In genomic region chr17:42937712-42938596, GRCh38 we compare ENCODE assay signal across 1 cellular context.
TF ChIP-seq lines count a peak whose summit lies in the region.

No MANE protein-coding gene starts in this region.

TF ChIP-seq in HepG2, 621 proteins besides CTCF, POLR2A, EP300 and RAD21 (continued from another document and continues in another):
- TF ChIP-seq ZFX (CRISPR knock-in tag; IDR thresholded peaks at IDR 0.05; ENCODE audit: low read depth) (peak; percentile 22; the same call in 1 of the 2 replicates), ZNF841 (CRISPR knock-in tag; IDR thresholded peaks at IDR 0.05; ENCODE audit: borderline replicate concordance) (no peak), ZNF253 (CRISPR knock-in tag; IDR thresholded peaks at IDR 0.05; ENCODE audit: borderline replicate concordance) (no peak), SP140L (CRISPR knock-in tag; IDR thresholded peaks at IDR 0.05; ENCODE audit: borderline replicate concordance) (no peak), MIXL1 (CRISPR knock-in tag; IDR thresholded peaks at IDR 0.05) (peak; percentile 38; the same call in 1 of the 2 replicates), ZNF589 (CRISPR knock-in tag; conservative IDR thresholded peaks at IDR 0.05) (no peak), ZNF839 (CRISPR knock-in tag; IDR thresholded peaks at IDR 0.05; ENCODE audit: borderline replicate concordance) (no peak), ZNF232 (CRISPR knock-in tag; IDR thresholded peaks at IDR 0.05; ENCODE audit: borderline replicate concordance) (no peak), ZNF605 (CRISPR knock-in tag; IDR thresholded peaks at IDR 0.05) (no peak), MEIS2 (CRISPR knock-in tag; IDR thresholded peaks at IDR 0.05) (no peak), ZNF703 (CRISPR knock-in tag; IDR thresholded peaks at IDR 0.05; ENCODE audit: borderline replicate concordance) (no peak), ZNF260 (CRISPR knock-in tag; IDR thresholded peaks at IDR 0.05; ENCODE audit: borderline replicate concordance, low read depth) (no peak), FOXA1 (IDR thresholded peaks at IDR 0.05) (no peak), FOXA1 (CRISPR knock-in tag; IDR thresholded peaks at IDR 0.05) (no peak), ZNF646 (CRISPR knock-in tag; IDR thresholded peaks at IDR 0.05) (no peak), GATA4 (IDR thresholded peaks at IDR 0.05; ENCODE audit: borderline replicate concordance, low read depth) (no peak), SATB2 (CRISPR knock-in tag; IDR thresholded peaks at IDR 0.05) (no peak), ZNF256 (CRISPR knock-in tag; conservative IDR thresholded peaks at IDR 0.05) (no peak), ZBTB3 (CRISPR knock-in tag; IDR thresholded peaks at IDR 0.05; ENCODE audit: borderline replicate concordance, low read depth) (no peak), ELF3 (CRISPR knock-in tag; IDR thresholded peaks at IDR 0.05) (no peak), ZNF205 (CRISPR knock-in tag; IDR thresholded peaks at IDR 0.05) (0 out of 2 replicates have a peak, but pooled peaks have one; percentile 45), ZBTB20 (CRISPR knock-in tag; IDR thresholded peaks at IDR 0.05; ENCODE audit: borderline replicate concordance, low read depth) (no peak), ARNT2 (CRISPR knock-in tag; IDR thresholded peaks at IDR 0.05; ENCODE audit: low read depth) (no peak), ZBED4 (CRISPR knock-in tag; IDR thresholded peaks at IDR 0.05; ENCODE audit: borderline replicate concordance) (no peak), MYC (CRISPR knock-in tag; IDR thresholded peaks at IDR 0.05; ENCODE audit: borderline replicate concordance) (no peak), ZSCAN9 (CRISPR knock-in tag; IDR thresholded peaks at IDR 0.05; ENCODE audit: borderline replicate concordance) (0 out of 2 replicates have a peak, but pooled peaks have one; percentile 29), ZBTB25 (CRISPR knock-in tag; IDR thresholded peaks at IDR 0.05) (no peak), ZBTB7A (CRISPR knock-in tag; IDR thresholded peaks at IDR 0.05) (no peak), GABPB1 (CRISPR knock-in tag; IDR thresholded peaks at IDR 0.05) (no peak), SAP130 (CRISPR knock-in tag; IDR thresholded peaks at IDR 0.05; ENCODE audit: low read depth) (peak; percentile 52; the same call in 1 of the 2 replicates), ZNF570 (CRISPR knock-in tag; IDR thresholded peaks at IDR 0.05; ENCODE audit: borderline replicate concordance) (no peak), IKZF1 (IDR thresholded peaks at IDR 0.05) (no peak), ZNF468 (CRISPR knock-in tag; IDR thresholded peaks at IDR 0.05) (no peak), ZNF20 (CRISPR knock-in tag; IDR thresholded peaks at IDR 0.05) (no peak), PITX1 (CRISPR knock-in tag; IDR thresholded peaks at IDR 0.05) (0 out of 2 replicates have a peak, but pooled peaks have one; percentile 50), ZNF766 (CRISPR knock-in tag; IDR thresholded peaks at IDR 0.05; ENCODE audit: borderline replicate concordance) (no peak), REL (CRISPR knock-in tag; conservative IDR thresholded peaks at IDR 0.05) (no peak), ZSCAN31 (CRISPR knock-in tag; IDR thresholded peaks at IDR 0.05; ENCODE audit: low read depth) (no peak), ZNF737 (CRISPR knock-in tag; IDR thresholded peaks at IDR 0.05; ENCODE audit: borderline replicate concordance) (no peak), ZNF317 (CRISPR knock-in tag; IDR thresholded peaks at IDR 0.05) (no peak), ZNF101 (CRISPR knock-in tag; IDR thresholded peaks at IDR 0.05; ENCODE audit: borderline replicate concordance, low read depth) (no peak)
- TF ChIP-seq, protein P1, sequence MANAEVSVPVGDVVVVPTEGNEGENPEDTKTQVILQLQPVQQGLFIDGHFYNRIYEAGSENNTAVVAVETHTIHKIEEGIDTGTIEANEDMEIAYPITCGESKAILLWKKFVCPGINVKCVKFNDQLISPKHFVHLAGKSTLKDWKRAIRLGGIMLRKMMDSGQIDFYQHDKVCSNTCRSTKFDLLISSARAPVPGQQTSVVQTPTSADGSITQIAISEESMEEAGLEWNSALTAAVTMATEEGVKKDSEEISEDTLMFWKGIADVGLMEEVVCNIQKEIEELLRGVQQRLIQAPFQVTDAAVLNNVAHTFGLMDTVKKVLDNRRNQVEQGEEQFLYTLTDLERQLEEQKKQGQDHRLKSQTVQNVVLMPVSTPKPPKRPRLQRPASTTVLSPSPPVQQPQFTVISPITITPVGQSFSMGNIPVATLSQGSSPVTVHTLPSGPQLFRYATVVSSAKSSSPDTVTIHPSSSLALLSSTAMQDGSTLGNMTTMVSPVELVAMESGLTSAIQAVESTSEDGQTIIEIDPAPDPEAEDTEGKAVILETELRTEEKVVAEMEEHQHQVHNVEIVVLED (CRISPR knock-in tag; IDR thresholded peaks at IDR 0.05; ENCODE audit: borderline replicate concordance) = no peak
- TF ChIP-seq, protein P2, sequence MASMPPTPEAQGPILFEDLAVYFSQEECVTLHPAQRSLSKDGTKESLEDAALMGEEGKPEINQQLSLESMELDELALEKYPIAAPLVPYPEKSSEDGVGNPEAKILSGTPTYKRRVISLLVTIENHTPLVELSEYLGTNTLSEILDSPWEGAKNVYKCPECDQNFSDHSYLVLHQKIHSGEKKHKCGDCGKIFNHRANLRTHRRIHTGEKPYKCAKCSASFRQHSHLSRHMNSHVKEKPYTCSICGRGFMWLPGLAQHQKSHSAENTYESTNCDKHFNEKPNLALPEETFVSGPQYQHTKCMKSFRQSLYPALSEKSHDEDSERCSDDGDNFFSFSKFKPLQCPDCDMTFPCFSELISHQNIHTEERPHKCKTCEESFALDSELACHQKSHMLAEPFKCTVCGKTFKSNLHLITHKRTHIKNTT (CRISPR knock-in tag; IDR thresholded peaks at IDR 0.05) = no peak
- TF ChIP-seq, protein P3, sequence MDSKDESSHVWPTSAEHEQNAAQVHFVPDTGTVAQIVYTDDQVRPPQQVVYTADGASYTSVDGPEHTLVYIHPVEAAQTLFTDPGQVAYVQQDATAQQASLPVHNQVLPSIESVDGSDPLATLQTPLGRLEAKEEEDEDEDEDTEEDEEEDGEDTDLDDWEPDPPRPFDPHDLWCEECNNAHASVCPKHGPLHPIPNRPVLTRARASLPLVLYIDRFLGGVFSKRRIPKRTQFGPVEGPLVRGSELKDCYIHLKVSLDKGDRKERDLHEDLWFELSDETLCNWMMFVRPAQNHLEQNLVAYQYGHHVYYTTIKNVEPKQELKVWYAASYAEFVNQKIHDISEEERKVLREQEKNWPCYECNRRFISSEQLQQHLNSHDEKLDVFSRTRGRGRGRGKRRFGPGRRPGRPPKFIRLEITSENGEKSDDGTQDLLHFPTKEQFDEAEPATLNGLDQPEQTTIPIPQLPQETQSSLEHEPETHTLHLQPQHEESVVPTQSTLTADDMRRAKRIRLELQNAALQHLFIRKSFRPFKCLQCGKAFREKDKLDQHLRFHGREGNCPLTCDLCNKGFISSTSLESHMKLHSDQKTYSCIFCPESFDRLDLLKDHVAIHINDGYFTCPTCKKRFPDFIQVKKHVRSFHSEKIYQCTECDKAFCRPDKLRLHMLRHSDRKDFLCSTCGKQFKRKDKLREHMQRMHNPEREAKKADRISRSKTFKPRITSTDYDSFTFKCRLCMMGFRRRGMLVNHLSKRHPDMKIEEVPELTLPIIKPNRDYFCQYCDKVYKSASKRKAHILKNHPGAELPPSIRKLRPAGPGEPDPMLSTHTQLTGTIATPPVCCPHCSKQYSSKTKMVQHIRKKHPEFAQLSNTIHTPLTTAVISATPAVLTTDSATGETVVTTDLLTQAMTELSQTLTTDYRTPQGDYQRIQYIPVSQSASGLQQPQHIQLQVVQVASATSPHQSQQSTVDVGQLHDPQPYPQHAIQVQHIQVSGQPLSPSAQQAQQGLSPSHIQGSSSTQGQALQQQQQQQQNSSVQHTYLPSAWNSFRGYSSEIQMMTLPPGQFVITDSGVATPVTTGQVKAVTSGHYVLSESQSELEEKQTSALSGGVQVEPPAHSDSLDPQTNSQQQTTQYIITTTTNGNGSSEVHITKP (CRISPR knock-in tag; IDR thresholded peaks at IDR 0.05; ENCODE audit: low read depth) = no peak
- TF ChIP-seq, protein P4, sequence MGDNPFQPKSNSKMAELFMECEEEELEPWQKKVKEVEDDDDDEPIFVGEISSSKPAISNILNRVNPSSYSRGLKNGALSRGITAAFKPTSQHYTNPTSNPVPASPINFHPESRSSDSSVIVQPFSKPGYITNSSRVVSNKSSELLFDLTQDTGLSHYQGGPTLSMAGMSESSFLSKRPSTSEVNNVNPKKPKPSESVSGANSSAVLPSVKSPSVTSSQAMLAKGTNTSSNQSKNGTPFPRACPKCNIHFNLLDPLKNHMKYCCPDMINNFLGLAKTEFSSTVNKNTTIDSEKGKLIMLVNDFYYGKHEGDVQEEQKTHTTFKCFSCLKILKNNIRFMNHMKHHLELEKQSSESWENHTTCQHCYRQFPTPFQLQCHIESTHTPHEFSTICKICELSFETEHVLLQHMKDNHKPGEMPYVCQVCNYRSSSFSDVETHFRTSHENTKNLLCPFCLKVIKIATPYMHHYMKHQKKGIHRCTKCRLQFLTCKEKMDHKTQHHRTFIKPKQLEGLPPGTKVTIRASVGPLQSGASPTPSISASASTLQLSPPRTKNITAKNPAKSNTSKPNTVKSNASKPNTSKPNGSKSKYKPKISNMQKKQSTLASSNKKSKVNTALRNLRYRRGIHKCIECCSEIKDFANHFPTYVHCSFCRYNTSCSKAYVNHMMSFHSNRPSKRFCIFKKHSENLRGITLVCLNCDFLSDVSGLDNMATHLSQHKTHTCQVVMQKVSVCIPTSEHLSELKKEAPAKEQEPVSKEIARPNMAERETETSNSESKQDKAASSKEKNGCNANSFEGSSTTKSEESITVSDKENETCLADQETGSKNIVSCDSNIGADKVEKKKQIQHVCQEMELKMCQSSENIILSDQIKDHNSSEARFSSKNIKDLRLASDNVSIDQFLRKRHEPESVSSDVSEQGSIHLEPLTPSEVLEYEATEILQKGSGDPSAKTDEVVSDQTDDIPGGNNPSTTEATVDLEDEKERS (CRISPR knock-in tag; IDR thresholded peaks at IDR 0.05) = no peak
